Comparison of ENCODE assay signal across 22 cellular contexts in genomic region chr9:127667127-127667844, GRCh38. TPM values are rescaled to one million over a fixed set of nuclear protein-coding genes. Genes with fewer than 3 reads are reported as not detected.
"Had no signal": no experiment of that assay in that cellular context is flagged by ENCODE, and none has a peak within 500 bp of the region (broad histone marks: within the 10 kb centered on the region; RNA-seq: fewer than 3 reads in every experiment).

No MANE protein-coding gene starts in this region.

- DNase-seq: activated CD4-positive, alpha-beta T cell treated with anti-CD3 and anti-CD28 coated beads, Interleukin-2, amount 50 U/mL, for 4 hours; activated CD4-positive, CD25-positive, alpha-beta regulatory T cell treated with anti-CD3 and anti-CD28 coated beads, Interleukin-2, amount 50 U/mL, for 72 hours; activated naive CD4-positive, alpha-beta T cell; activated naive CD8-positive, alpha-beta T cell treated with anti-CD3 and anti-CD28 coated beads, Interleukin-2, amount 50 U/mL, for 24 hours; activated T-cell treated with anti-CD3 and anti-CD28 coated beads for 4 hours; dermis blood vessel endothelial cell; mammary epithelial cell; naive B cell; retina; stimulated activated CD4-positive, alpha-beta T cell treated with anti-CD3 and anti-CD28 coated beads, Interleukin-2, amount 100 ng/mL, for 48 hours; T-helper 9 cell; trophoblast cell had no signal

- H3K79me2 ChIP-seq: hepatocyte, parathyroid adenoma had no signal

- H3K4me2 ChIP-seq: hepatocyte had no signal

- H3K4me3 ChIP-seq: hepatocyte had no signal

- H3K27ac ChIP-seq: epithelial cell of prostate, hepatocyte, parathyroid adenoma had no signal

- H3K27me3 ChIP-seq: hepatocyte had no signal

- ATAC-seq: activated naive CD8-positive, alpha-beta T cell treated with anti-CD3 and anti-CD28 coated beads, Interleukin-2, amount 50 U/mL, for 24 hours; left lobe of liver; stimulated activated memory B cell treated with anti-CD40 and anti-IgM and Interleukin-4, amounts not matched to agents 10 μg/mL and 1 μg/mL and 100 μg/mL, for 72 hours had no signal

- H3K9ac ChIP-seq: parathyroid adenoma had no signal

- H3K4me1 ChIP-seq: parathyroid adenoma had no signal

- H2AFZ ChIP-seq: hepatocyte, parathyroid adenoma had no signal

RNA-seq across cellular contexts. Expression of gene CFAP157, which starts 39.5 kb away (rescaled TPM):
- total RNA-seq: chondrocyte, dermis blood vessel endothelial cell, hepatocyte, left lobe of liver, mammary epithelial cell, skeletal muscle tissue, subcutaneous adipose tissue had no signal
- polyA plus RNA-seq: keratinocyte, mammary epithelial cell had no signal

RNA-seq across cellular contexts. Expression of gene TTC16, which starts 48.6 kb away (rescaled TPM):
- total RNA-seq: astrocyte, chondrocyte, dermis blood vessel endothelial cell, hepatocyte, left lobe of liver, skeletal muscle tissue had no signal
- polyA plus RNA-seq: hepatocyte, keratinocyte had no signal
